ENCODE assay signal across 1 cellular context in genomic region chr7:127897704-127898454, GRCh38.
TF ChIP-seq lines count a peak whose summit lies in the region.

No MANE protein-coding gene starts in this region.

TF ChIP-seq in HCT116, 20 proteins besides CTCF, POLR2A, EP300 and RAD21 (continued from another document):
- no peak for TF ChIP-seq ZBTB33 (IDR thresholded peaks at IDR 0.05; ENCODE audit: extremely low read depth, insufficient replicate concordance, low read length)
